ENCODE assay signal across 20 cellular contexts in genomic region chrX:13277539-13277938, GRCh38. TPM values are rescaled to one million over a fixed set of nuclear protein-coding genes. Genes with fewer than 3 reads are reported as not detected.
DNase-seq lines count a peak whose midpoint lies in the region; ATAC-seq, FAIRE-seq and TF ChIP-seq lines count a peak whose summit lies in the region.
"Had no signal": no experiment of that assay in that cellular context is flagged by ENCODE, and none has a peak within 500 bp of the region (broad histone marks: within the 10 kb centered on the region; RNA-seq: fewer than 3 reads in every experiment).

No MANE protein-coding gene starts in this region.

- H3K9me3 ChIP-seq in A549 = no peaks in the 10 kb centered on the region; the same call in 2 of the 3 replicates
- no peaks in the 10 kb centered on the region for H3K9me3 ChIP-seq in IMR-90 (ENCODE audit: control insufficient read depth, insufficient read depth, low read length)
- no peaks in the 10 kb centered on the region for H3K9me3 ChIP-seq in smooth muscle cell (replicated peaks; ENCODE audit: low read depth)
- H3K9me3 ChIP-seq: HAP-1 had no signal

- in situ Hi-C loops in IMR-90 (cut with MboI; ENCODE audit: low sequenced_read_pairs) = no loop called here

- dilution Hi-C loops in IMR-90 (cut with HindIII; ENCODE audit: low sequenced_read_pairs, unreplicated experiment) = no loop called here

- H3K9me1 ChIP-seq in IMR-90 (ENCODE audit: insufficient read depth, low read length) = no peaks in the 10 kb centered on the region

- H3K4me2 ChIP-seq in A549 = no peak overlapping the region
- H3K4me2 ChIP-seq in IMR-90 (ENCODE audit: low read depth, low read length) = no peak overlapping the region
- H3K4me2 ChIP-seq in smooth muscle cell = peak overlapping the region; percentile 45
- H3K4me2 ChIP-seq: BLaER1 had no signal

- no peak overlapping the region for H3K4me3 Mint-ChIP-seq in mesothelial cell of epicardium
- H3K4me3 Mint-ChIP-seq: CD14-positive monocyte; CD4-positive, alpha-beta memory T cell had no signal

- peak overlapping the region; percentile 66; the same call in 1 of the 2 replicates for H3K14ac ChIP-seq in IMR-90 (replicated peaks; ENCODE audit: low read depth, low read length)

- no peaks in the 10 kb centered on the region for H3K36me3 ChIP-seq in IMR-90 (ENCODE audit: control insufficient read depth, insufficient read depth, low read length)
- no peaks in the 10 kb centered on the region for H3K36me3 ChIP-seq in smooth muscle cell (ENCODE audit: low read depth)
- H3K36me3 ChIP-seq: BLaER1, HAP-1 had no signal

- H2AFZ ChIP-seq in IMR-90 (replicated peaks; ENCODE audit: low read length, poor library complexity) (no peak overlapping the region), smooth muscle cell (ENCODE audit: low read depth) (peak overlapping the region; percentile 48)
- H2AFZ ChIP-seq: GM23248 had no signal

- no peak overlapping the region for H3K56ac ChIP-seq in IMR-90 (ENCODE audit: extremely low read depth, insufficient read depth, low read length)

- no peak overlapping the region for H3K23ac ChIP-seq in IMR-90 (ENCODE audit: low read depth, low read length)

- peak overlapping the region in 1 of 2 experiments; percentile 3; a peak in 1 of 4 replicates for H4K8ac ChIP-seq in IMR-90 (ENCODE audit: low read depth in 2 of 2, low read length in 2 of 2)

- H4K5ac ChIP-seq in IMR-90 (ENCODE audit: low read depth, low read length) = peak overlapping the region; percentile 53; the same call in 1 of the 2 replicates

- H2BK15ac ChIP-seq in IMR-90 (ENCODE audit: low read depth, low read length) = no peak overlapping the region

- no peaks in the 10 kb centered on the region for H3K27me3 ChIP-seq in IMR-90 (ENCODE audit: control insufficient read depth, insufficient read depth, low read length)
- no peaks in the 10 kb centered on the region for H3K27me3 ChIP-seq in smooth muscle cell (ENCODE audit: low read depth)

- no peak overlapping the region for H4K91ac ChIP-seq in IMR-90 (ENCODE audit: insufficient read depth, low read depth, low read length)

- no peaks in the 10 kb centered on the region for H3K36me3 Mint-ChIP-seq in mesothelial cell of epicardium
- H3K36me3 Mint-ChIP-seq: CD14-positive monocyte; CD4-positive, alpha-beta memory T cell had no signal

- H3K4me1 ChIP-seq in A549 (no peaks in the 10 kb centered on the region), IMR-90 (ENCODE audit: control insufficient read depth, insufficient read depth, low read length) (peaks cover 3% of the 10 kb centered on the region), smooth muscle cell (ENCODE audit: low read depth) (peaks cover 17% of the 10 kb centered on the region)
- H3K4me1 ChIP-seq: BLaER1 had no signal

- intact Hi-C loops in IMR-90 (cut with micrococcal nuclease) = loop anchor here (2.0 kb wide), 1 partner anchor 209 kb away; no protein-coding TSS in a partner anchor

- peak overlapping the region; percentile 86 for H3K18ac ChIP-seq in IMR-90 (ENCODE audit: low read depth, low read length)

- peaks cover 15% of the 10 kb centered on the region for H3K4me1 Mint-ChIP-seq in mesothelial cell of epicardium
- H3K4me1 Mint-ChIP-seq: CD14-positive monocyte; CD4-positive, alpha-beta memory T cell had no signal

- H2AK9ac ChIP-seq in IMR-90 (replicated peaks; ENCODE audit: low read depth, low read length, poor library complexity) = no peak overlapping the region

- H4K20me1 ChIP-seq in IMR-90 (ENCODE audit: insufficient read depth, low read length) = no peaks in the 10 kb centered on the region
- no peaks in the 10 kb centered on the region for H4K20me1 ChIP-seq in smooth muscle cell (ENCODE audit: low read depth)
- H4K20me1 ChIP-seq: BLaER1 had no signal

- peaks cover 24% of the 10 kb centered on the region for H3K9me3 Mint-ChIP-seq in mesothelial cell of epicardium
- H3K9me3 Mint-ChIP-seq: CD4-positive, alpha-beta memory T cell had no signal

- H3K79me1 ChIP-seq in IMR-90 (ENCODE audit: low read depth in 1 of 2, low read length in 2 of 2) = no peaks in the 10 kb centered on the region

- no peaks in the 10 kb centered on the region for H3F3A ChIP-seq in smooth muscle cell (ENCODE audit: low read depth)

- 0 out of 2 replicates have a peak overlapping the region, but pooled peaks have one; percentile 18 for H3K4ac ChIP-seq in IMR-90 (ENCODE audit: low read depth, low read length)

- peak overlapping the region; percentile 80; the same call in 1 of the 2 replicates for H2BK120ac ChIP-seq in IMR-90 (ENCODE audit: low read depth, low read length)

- TF ChIP-seq RAD21 in A549 (conservative IDR thresholded peaks at IDR 0.05 in 1 of 2, IDR thresholded peaks at IDR 0.05 in 1 of 2) (no peak), IMR-90 (IDR thresholded peaks at IDR 0.05; ENCODE audit: low read length) (no peak)

- no peak overlapping the region for H3K9ac ChIP-seq in IMR-90 (ENCODE audit: low read depth, low read length)
- H3K9ac ChIP-seq in smooth muscle cell (ENCODE audit: low read depth) = no peak overlapping the region
- H3K9ac ChIP-seq: BLaER1, GM23248 had no signal

- no peak for TF ChIP-seq CTCF in A549 (IDR thresholded peaks at IDR 0.05)
- TF ChIP-seq CTCF in IMR-90 (conservative IDR thresholded peaks at IDR 0.05; ENCODE audit: low read depth, low read length) = no peak
- no peak for TF ChIP-seq CTCF in mesothelial cell of epicardium (IDR thresholded peaks at IDR 0.05; ENCODE audit: unreplicated experiment)
- no peak for TF ChIP-seq CTCF in smooth muscle cell (IDR thresholded peaks at IDR 0.05; ENCODE audit: borderline replicate concordance, insufficient read depth, poor library complexity, severe bottlenecking)

- 91% methylated on average over 3 of the region's 3 CpGs for WGBS in A549 (ENCODE audit: missing lambda C conversion rate)
- WGBS in IMR-90 (ENCODE audit: extremely low coverage in 2 of 2, insufficient read length in 1 of 2), 2 experiments = no CpG with 5 or more reads among the region's 3 CpGs
- 38% methylated on average over 3 of the region's 3 CpGs for WGBS in smooth muscle cell (ENCODE audit: low lambda C conversion rate)

- H2BK5ac ChIP-seq in IMR-90 (ENCODE audit: low read depth, low read length, poor library complexity, severe bottlenecking) = peak overlapping the region; percentile 20

- no peak overlapping the region for H2AK5ac ChIP-seq in IMR-90 (ENCODE audit: low read depth, low read length)

- POLR2A ChIA-PET in A549 (lab: Yijun Ruan, JAX) = no interaction called here
- POLR2A ChIA-PET in IMR-90 (lab: Charles Lee; ENCODE audit: unreplicated experiment) = interaction anchor here (1.0 kb wide), 1 partner anchor 182 kb away, joined by 3 read pairs; no protein-coding TSS in a partner anchor

- no peak for ATAC-seq in A549
- no peak for ATAC-seq in IMR-90 (ENCODE audit: low read depth)

- DNase-seq in A549 (ENCODE audit: low read depth in 1 of 2, low spot score in 1 of 2) = no peak
- no peak for DNase-seq in IMR-90
- no peak for DNase-seq in mesothelial cell of epicardium (ENCODE audit: low spot score in 2 of 2, unreplicated experiment in 2 of 2)
- no peak for DNase-seq in smooth muscle cell (lab: John Stamatoyannopoulos, UW; ENCODE audit: unreplicated experiment)
- no peak for DNase-seq in activated naive CD4-positive, alpha-beta T cell treated with anti-CD3 and anti-CD28 coated beads, Interleukin-2, amount 50 U/mL, for 16 hours
- DNase-seq in COR-L47 (lab: John Stamatoyannopoulos, UW) = no peak
- DNase-seq in stimulated activated CD4-positive, alpha-beta T cell treated with anti-CD3 and anti-CD28 coated beads, Interleukin-15, amount 100 ng/mL, for 24 hours = no peak
- DNase-seq: ACHN; AML-193; Calu3; CD4-positive, alpha-beta memory T cell; DMS79 treated with DMSO at 0.1 percent for 48 hours; GF-D8; GM23248 had no signal

- TF ChIP-seq POLR2A in A549 (IDR thresholded peaks at IDR 0.05; ENCODE audit: low read length) = no peak
- TF ChIP-seq POLR2A in IMR-90 (IDR thresholded peaks at IDR 0.05; ENCODE audit: low read depth, low read length) = no peak

- no peak overlapping the region for H2BK20ac ChIP-seq in IMR-90 (ENCODE audit: low read depth, low read length)

- H3K4me3 ChIP-seq in A549 (no peak overlapping the region), IMR-90 (ENCODE audit: insufficient read depth, low read depth, low read length) (no peak overlapping the region), smooth muscle cell (no peak overlapping the region)
- H3K4me3 ChIP-seq: BLaER1, GM23248, HAP-1 had no signal

- TF ChIP-seq EP300 in A549 (IDR thresholded peaks at IDR 0.05) = no peak

- peak; percentile 91 for FAIRE-seq in A549 (lab: Jason Lieb, UNC)

- CTCF ChIA-PET in A549 (lab: Yijun Ruan, JAX) (no interaction called here), IMR-90 (lab: Yijun Ruan, JAX) (no interaction called here)

- peak overlapping the region; percentile 81 for H3K27ac Mint-ChIP-seq in mesothelial cell of epicardium
- H3K27ac Mint-ChIP-seq: CD14-positive monocyte had no signal

- no TSS peak for BruUV-seq in IMR-90 (replicated peaks; lab: Mats Ljungman, UMichigan)

- H3K27ac ChIP-seq in A549 (no peak overlapping the region), IMR-90 (ENCODE audit: insufficient read depth, low read length) (peak overlapping the region; percentile 91; the same call in 1 of the 2 replicates), smooth muscle cell (ENCODE audit: low read depth) (peak overlapping the region; percentile 21)
- H3K27ac ChIP-seq: BLaER1, GM23248 had no signal

- H3K79me2 ChIP-seq in smooth muscle cell (ENCODE audit: low read depth) = no peaks in the 10 kb centered on the region

- no peaks in the 10 kb centered on the region for H3K27me3 Mint-ChIP-seq in mesothelial cell of epicardium (ENCODE audit: low read depth)
- H3K27me3 Mint-ChIP-seq: CD4-positive, alpha-beta memory T cell had no signal

TF ChIP-seq in A549, 52 proteins besides CTCF, POLR2A, EP300 and RAD21 (continues in another document):
- TF ChIP-seq RFX5 (IDR thresholded peaks at IDR 0.05) = no peak
- TF ChIP-seq MAFK (IDR thresholded peaks at IDR 0.05; ENCODE audit: partially characterized antibody) = no peak

TF ChIP-seq in IMR-90, 13 proteins besides CTCF, POLR2A, EP300 and RAD21 (continues in another document):
- TF ChIP-seq MAFK (IDR thresholded peaks at IDR 0.05; ENCODE audit: low read depth, low read length) (no peak), MAZ (IDR thresholded peaks at IDR 0.05; ENCODE audit: borderline replicate concordance, low read depth, low read length) (no peak)

RNA-seq across cellular contexts. Expression of gene ATXN3L, which starts 42.3 kb away (rescaled TPM):
- polyA plus RNA-seq in A549 (2011; rRNA removed) (not detected in 2 replicates), A549 (2017; fragmentation: RNase III; extraction: RNeasy Plus Mini Kit Qiagen cat#74134 plus additional on column Dnase treatment) (not detected in 3 replicates), IMR-90 (2012; rRNA removed) (not detected in 2 replicates), smooth muscle cell (not detected in 2 replicates)
- polyA plus RNA-seq in A549 (2012; cell fraction: cytosol; rRNA removed) = not detected in 2 replicates
- not detected in 2 replicates for polyA plus RNA-seq in A549 (2012; cell fraction: nucleus; rRNA removed)
- polyA minus RNA-seq in A549 (2011; rRNA and poly(A)+ RNA removed) = not detected in 2 replicates
- total RNA-seq in IMR-90 (2012; rRNA removed) (not detected in 2 replicates), mesothelial cell of epicardium (not detected in 3 replicates), smooth muscle cell (not detected in 2 replicates)
- polyA plus RNA-seq in IMR-90 (2012; cell fraction: cytosol; rRNA removed) = not detected in 2 replicates
- polyA plus RNA-seq in IMR-90 (2012; cell fraction: nucleus; rRNA removed; ENCODE audit: low replicate concordance) = not detected in 2 replicates
- total RNA-seq: A172; Calu3; CD4-positive, alpha-beta memory T cell; GM23248; H4; HT-29 had no signal
- polyA plus RNA-seq: CD14-positive monocyte; CD4-positive, alpha-beta memory T cell; GM23248 had no signal

Comparison
In these comparisons a context has a peak if more than half of its experiments do, and no peak if none do; other contexts are left out.
1. H3K27ac ChIP-seq: peak in IMR-90 (single experiment) and smooth muscle cell (single experiment); none in A549 (0 of 2).